In genomic region chr2:19880191-19880590, GRCh38 we compare ENCODE assay signal across 1 cellular context. TPM values are rescaled to one million over a fixed set of nuclear protein-coding genes. Genes with fewer than 3 reads are reported as not detected.
"Had no signal": no experiment of that assay in that cellular context is flagged by ENCODE, and none has a peak within 500 bp of the region (broad histone marks: within the 10 kb centered on the region; RNA-seq: fewer than 3 reads in every experiment).

No MANE protein-coding gene starts in this region.

RNA-seq across cellular contexts. Expression of gene TTC32, which starts 21.6 kb away (rescaled TPM):
- total RNA-seq: ascending aorta had no signal
